In genomic region chr4:186733778-186734177, GRCh38 we compare ENCODE assay signal across 31 cellular contexts. TPM values are rescaled to one million over a fixed set of nuclear protein-coding genes. Genes with fewer than 3 reads are reported as not detected.
A peak's percentile ranks its signal among the peaks of the same experiment; 100 is the strongest.
DNase-seq lines count a peak whose midpoint lies in the region; ATAC-seq, FAIRE-seq and TF ChIP-seq lines count a peak whose summit lies in the region.
"Had no signal": no experiment of that assay in that cellular context is flagged by ENCODE, and none has a peak within 500 bp of the region (broad histone marks: within the 10 kb centered on the region; RNA-seq: fewer than 3 reads in every experiment).

No MANE protein-coding gene starts in this region.

- H3K27ac Mint-ChIP-seq in WTC11 (peak overlapping the region; percentile 54; the same call in 1 of the 2 replicates), nephron (peak overlapping the region; percentile 31 to 62 (median 40))
- H3K27ac Mint-ChIP-seq: B cell; CD8-positive, alpha-beta T cell had no signal

- no peak for FAIRE-seq in small intestine (lab: Jason Lieb, UNC)
- FAIRE-seq: GM12878, H54, HTR-8/SVneo, RCC 7860 had no signal

- CTCF ChIA-PET in WTC11 (lab: Charles Lee): no interaction called here

- ATAC-seq in WTC11: no peak
- no peak for ATAC-seq in HG03460 (IDR thresholded peaks at IDR 0.05; ENCODE audit: unreplicated experiment)
- no peak for ATAC-seq in GM21737 (IDR thresholded peaks at IDR 0.05; ENCODE audit: unreplicated experiment)
- ATAC-seq: CD8-positive, alpha-beta T cell; GM12878; Right ventricle myocardium inferior; SK-N-SH treated with all-trans-retinoic acid at 6 μM for 48 hours had no signal

- no peak overlapping the region for H3K27ac ChIP-seq in small intestine (ENCODE audit: low read depth in 1 of 2, low read length in 1 of 2)
- H3K27ac ChIP-seq: C4-2B, SJCRH30 had no signal

- no peaks in the 10 kb centered on the region for H3K9me3 ChIP-seq in small intestine (ENCODE audit: control insufficient read depth, low read depth)
- H3K9me3 ChIP-seq: Caco-2, SJCRH30 had no signal

- 71 to 81% (median 80%) methylated on average over 4 of the region's 4 CpGs for WGBS in small intestine, 3 donors

- POLR2A ChIA-PET in WTC11 (lab: Charles Lee): no interaction called here

- H3K9me3 Mint-ChIP-seq in WTC11 (no peaks in the 10 kb centered on the region), nephron (no peaks in the 10 kb centered on the region)

- H3K4me3 Mint-ChIP-seq in WTC11 (no peak overlapping the region), nephron (no peak overlapping the region)
- H3K4me3 Mint-ChIP-seq: B cell; CD8-positive, alpha-beta T cell had no signal

- TF ChIP-seq CTCF in WTC11 (IDR thresholded peaks at IDR 0.05) (no peak), nephron (IDR thresholded peaks at IDR 0.05; ENCODE audit: unreplicated experiment in 3 of 3) (no peak)

- no peaks in the 10 kb centered on the region for H3K4me1 ChIP-seq in small intestine (ENCODE audit: control insufficient read depth in 2 of 2, insufficient read depth in 1 of 2, low read depth in 1 of 2, low read length in 1 of 2)
- H3K4me1 ChIP-seq: SJCRH30 had no signal

- intact Hi-C loops in cardiac septum (cut with DNase I): no loop called here

- H3K36me3 ChIP-seq in small intestine (ENCODE audit: control insufficient read depth in 2 of 2, insufficient read depth in 2 of 2, low read length in 2 of 2): no peaks in the 10 kb centered on the region
- H3K36me3 ChIP-seq: SJCRH30 had no signal

- H3K4me1 Mint-ChIP-seq in WTC11: peaks cover 15% of the 10 kb centered on the region
- H3K4me1 Mint-ChIP-seq in nephron: peaks cover 16% of the 10 kb centered on the region
- H3K4me1 Mint-ChIP-seq: B cell had no signal

- H3K36me3 Mint-ChIP-seq in WTC11 (no peaks in the 10 kb centered on the region), nephron (ENCODE audit: low read depth) (no peaks in the 10 kb centered on the region)
- H3K36me3 Mint-ChIP-seq: CD8-positive, alpha-beta T cell had no signal

- DNase-seq in M059J (ENCODE audit: low read depth): peak; percentile 18
- no peak for DNase-seq in WTC11 (ENCODE audit: low spot score)
- no peak for DNase-seq in small intestine
- DNase-seq in cardiac septum (ENCODE audit: low spot score): no peak
- DNase-seq: Caco-2; CD8-positive, alpha-beta T cell; DMS 273 treated with DMSO at 0.1 percent for 48 hours; DMS79; EL; GDM1; KG1; NCI-H1092; NCI-H1417 treated with DMSO at 0.1 percent for 48 hours; NCI-H1694 treated with DMSO at 0.1 percent for 48 hours; NCI-H2081; NCI-H226; NCI-H510A; NCI-H69; OCI-M1; SJCRH30 had no signal

- H3K27me3 ChIP-seq in small intestine (ENCODE audit: control insufficient read depth in 2 of 2, insufficient read depth in 2 of 2, low read length in 2 of 2): no peaks in the 10 kb centered on the region
- H3K27me3 ChIP-seq: SJCRH30 had no signal

- H3K4me3 ChIP-seq in small intestine (ENCODE audit: low read depth in 1 of 2, low read length in 2 of 2): no peak overlapping the region
- H3K4me3 ChIP-seq: GM12878, SJCRH30 had no signal

- H3K27me3 Mint-ChIP-seq in WTC11 (ENCODE audit: low read depth) (no peaks in the 10 kb centered on the region), nephron (ENCODE audit: low read depth) (peaks cover 5% of the 10 kb centered on the region)

TF ChIP-seq in WTC11, 78 proteins besides CTCF, POLR2A, EP300 and RAD21:
- no peak for TF ChIP-seq CBFB (CRISPR knock-in tag; IDR thresholded peaks at IDR 0.05; ENCODE audit: low read depth)
- TF ChIP-seq ZNF138 (CRISPR knock-in tag; conservative IDR thresholded peaks at IDR 0.05): no peak
- no peak for TF ChIP-seq EMX1 (CRISPR knock-in tag; IDR thresholded peaks at IDR 0.05)
TF ChIP-seq in WTC11: peak in this region for 0.

RNA-seq across cellular contexts. Expression of gene FAT1, which starts 10.1 kb away (rescaled TPM):
- total RNA-seq in M059J (2014; rRNA removed; shearing (Covaris generic)): 67.0 and 112 TPM in 2 replicates
- 155 to 172 TPM (median 162 TPM) in 3 replicates for total RNA-seq in WTC11 (2021)
- 10 to 100 TPM; 62.4 to 99.3 (median 67.8) TPM for polyA plus RNA-seq in small intestine
- 90.7 TPM for total RNA-seq in cardiac septum
- total RNA-seq: CD8-positive, alpha-beta T cell had no signal
